3 cellular contexts compared by ENCODE assay signal in genomic region chr10:88642991-88643390, GRCh38.
TF ChIP-seq lines count a peak whose summit lies in the region.

No MANE protein-coding gene starts in this region.

TF ChIP-seq in SK-N-SH, 30 proteins besides CTCF, POLR2A, EP300 and RAD21:
- TF ChIP-seq NRF1 (IDR thresholded peaks at IDR 0.05; ENCODE audit: low read depth, low read length) (no peak), FOSL2 (IDR thresholded peaks at IDR 0.05; ENCODE audit: borderline replicate concordance, low read depth) (0 out of 2 replicates have a peak, but pooled peaks have one; percentile 5), USF2 (IDR thresholded peaks at IDR 0.05; ENCODE audit: borderline replicate concordance, low read depth, low read length) (no peak), MXI1 (IDR thresholded peaks at IDR 0.05; ENCODE audit: low read depth, low read length) (no peak), GABPA (IDR thresholded peaks at IDR 0.05; ENCODE audit: low read depth) (no peak), PBX3 (IDR thresholded peaks at IDR 0.05) (0 out of 2 replicates have a peak, but pooled peaks have one; percentile 26), NFIC (IDR thresholded peaks at IDR 0.05; ENCODE audit: borderline replicate concordance) (no peak), JUND (IDR thresholded peaks at IDR 0.05) (no peak), ELF1 (IDR thresholded peaks at IDR 0.05) (no peak), SIN3A (IDR thresholded peaks at IDR 0.05; ENCODE audit: borderline replicate concordance, low read depth, low read length) (no peak), TCF12 (IDR thresholded peaks at IDR 0.05) (peak; percentile 19; the same call in 1 of the 2 replicates), USF1 (IDR thresholded peaks at IDR 0.05; ENCODE audit: borderline replicate concordance, low read depth) (no peak), ZBTB33 (IDR thresholded peaks at IDR 0.05; ENCODE audit: borderline replicate concordance, low read depth) (no peak), SMC3 (IDR thresholded peaks at IDR 0.05; ENCODE audit: low read depth, low read length) (no peak)
TF ChIP-seq in SK-N-SH: peak in this region for 3.

TF ChIP-seq in SK-N-SH treated with all-trans-retinoic acid at 6 μM for 48 hours, 23 proteins besides CTCF, POLR2A, EP300 and RAD21:
- TF ChIP-seq CSRNP3 (CRISPR knock-in tag; IDR thresholded peaks at IDR 0.05) (no peak), ZNF70 (CRISPR knock-in tag; IDR thresholded peaks at IDR 0.05) (no peak), TSHZ2 (CRISPR knock-in tag; IDR thresholded peaks at IDR 0.05) (no peak), CSDC2 (CRISPR knock-in tag; IDR thresholded peaks at IDR 0.05) (no peak), ARNTL (CRISPR knock-in tag; IDR thresholded peaks at IDR 0.05; ENCODE audit: borderline replicate concordance, low read depth) (no peak), OSR1 (CRISPR knock-in tag; IDR thresholded peaks at IDR 0.05) (no peak), RARB (CRISPR knock-in tag; IDR thresholded peaks at IDR 0.05) (no peak), POU6F1 (CRISPR knock-in tag; IDR thresholded peaks at IDR 0.05; ENCODE audit: borderline replicate concordance, low read depth) (no peak), ZNF8 (CRISPR knock-in tag; IDR thresholded peaks at IDR 0.05) (no peak), ZNF565 (CRISPR knock-in tag; conservative IDR thresholded peaks at IDR 0.05; ENCODE audit: low read depth) (no peak), ZFP3 (CRISPR knock-in tag; IDR thresholded peaks at IDR 0.05) (no peak), GLIS3 (CRISPR knock-in tag; IDR thresholded peaks at IDR 0.05) (no peak)

TF ChIP-seq in endothelial cell of umbilical vein, 7 proteins besides CTCF, POLR2A, EP300 and RAD21:
- TF ChIP-seq FOS (IDR thresholded peaks at IDR 0.05; ENCODE audit: borderline replicate concordance, insufficient read depth, low read length) (peak; percentile 11), POLR2AphosphoS5 (IDR thresholded peaks at IDR 0.05; ENCODE audit: insufficient read depth, low read depth, low read length) (no peak), MYC (IDR thresholded peaks at IDR 0.05; ENCODE audit: low read depth, low read length) (no peak)
